ENCODE assay signal across 24 cellular contexts in genomic region chr11:64003807-64004589, GRCh38. TPM values are rescaled to one million over a fixed set of nuclear protein-coding genes. Genes with fewer than 3 reads are reported as not detected.
A peak's percentile ranks its signal among the peaks of the same experiment; 100 is the strongest.
DNase-seq lines count a peak whose midpoint lies in the region; ATAC-seq and TF ChIP-seq lines count a peak whose summit lies in the region.
"Had no signal": no experiment of that assay in that cellular context is flagged by ENCODE, and none has a peak within 500 bp of the region (broad histone marks: within the 10 kb centered on the region; RNA-seq: fewer than 3 reads in every experiment).

No MANE protein-coding gene starts in this region.

- H3K9ac ChIP-seq in mesenchymal stem cell (ENCODE audit: low read length): no peak overlapping the region

- no peak overlapping the region for H3K4me2 ChIP-seq in mesenchymal stem cell (ENCODE audit: low read length, poor library complexity, severe bottlenecking)

- H2AK5ac ChIP-seq in mesenchymal stem cell (ENCODE audit: low read length, severe bottlenecking): peak overlapping the region; percentile 34

- H3K4me1 ChIP-seq in mesenchymal stem cell (ENCODE audit: control insufficient read depth, insufficient read depth, low read depth, low read length) (peaks cover 62% of the 10 kb centered on the region), aorta (ENCODE audit: control insufficient read depth in 1 of 2, insufficient read depth in 2 of 2, low read length in 2 of 2) (no peaks in the 10 kb centered on the region)

- peak overlapping the region; percentile 58 for H4K8ac ChIP-seq in mesenchymal stem cell (ENCODE audit: low read length)

- 75% methylated on average over 21 of the region's 23 CpGs for whole genome bisulfite sequencing in mesenchymal stem cell
- 85 to 87% methylated on average over 23 of the region's 23 CpGs for WGBS in aorta, 2 donors

- POLR2A ChIA-PET in RWPE1 (lab: Yijun Ruan, JAX; ENCODE audit: low non-redundant PET): no interaction called here

- H2BK15ac ChIP-seq in mesenchymal stem cell (ENCODE audit: low read depth, poor library complexity, severe bottlenecking): peak overlapping the region; percentile 36

- H3K4ac ChIP-seq in mesenchymal stem cell (ENCODE audit: low read depth in 1 of 2, low read length in 2 of 2): no peak overlapping the region

- no peaks in the 10 kb centered on the region for H3K79me1 ChIP-seq in mesenchymal stem cell (replicated peaks; ENCODE audit: low read length, poor library complexity, severe bottlenecking)

- H3K4me3 ChIP-seq in mesenchymal stem cell (ENCODE audit: insufficient read depth in 1 of 2, low read depth in 1 of 2, low read length in 2 of 2) (no peak overlapping the region), aorta (ENCODE audit: low read length in 2 of 2) (no peak overlapping the region)
- H3K4me3 ChIP-seq: right atrium auricular region, tibial artery had no signal

- peak overlapping the region in 1 of 2 experiments; percentile 71 for H2BK12ac ChIP-seq in mesenchymal stem cell (ENCODE audit: low read length in 2 of 2)

- H3K9me3 ChIP-seq in mesenchymal stem cell (ENCODE audit: control insufficient read depth, low read length) (no peaks in the 10 kb centered on the region), aorta (ENCODE audit: control insufficient read depth, low read length) (no peaks in the 10 kb centered on the region)
- H3K9me3 ChIP-seq: right atrium auricular region, tibial artery had no signal

- no peak overlapping the region for H2BK120ac ChIP-seq in mesenchymal stem cell (ENCODE audit: low read depth, low read length)

- no peak overlapping the region for H3K14ac ChIP-seq in mesenchymal stem cell (ENCODE audit: low read length in 2 of 2)

- peak overlapping the region; percentile 75 for H4K91ac ChIP-seq in mesenchymal stem cell (ENCODE audit: low read length)

- H3K27ac ChIP-seq in RWPE1 (peak overlapping the region; percentile 46), mesenchymal stem cell (ENCODE audit: low read length, poor library complexity, severe bottlenecking) (peak overlapping the region; percentile 29), aorta (ENCODE audit: low read depth in 1 of 2, low read length in 2 of 2) (no peak overlapping the region)
- H3K27ac ChIP-seq: right atrium auricular region, tibial artery had no signal

- DNase-seq in Caki2 (ENCODE audit: low read depth): peak; percentile 68
- no peak for DNase-seq in RWPE1 (ENCODE audit: low spot score)
- peak; percentile 46 for DNase-seq in dermis blood vessel endothelial cell
- DNase-seq in mesenchymal stem cell: peak; percentile 22
- DNase-seq in aorta: no peak
- DNase-seq in activated T-cell treated with anti-CD3 and anti-CD28 coated beads, Interleukin-2, amount 50 U/mL, for 1 hour: no peak
- DNase-seq in NCI-H2107 (lab: John Stamatoyannopoulos, UW): no peak
- DNase-seq: activated CD4-positive, alpha-beta T cell treated with anti-CD3 and anti-CD28 coated beads for 1 hour; activated naive CD4-positive, alpha-beta T cell treated with anti-CD3 and anti-CD28 coated beads, Interleukin-2, amount 10 ng/mL, durations not matched to agents 7 days and 5 days; activated T-cell treated with anti-CD3 and anti-CD28 coated beads, Interleukin-2, amount 50 U/mL, for 72 hours; AML-193; cerebellar nuclear complex; effector memory CD4-positive, alpha-beta T cell; EL; mammary epithelial cell; NCI-H146; NCI-H748 treated with DMSO at 0.1 percent for 48 hours; stimulated activated CD4-positive, alpha-beta T cell treated with anti-CD3 and anti-CD28 coated beads, Interleukin-12 subunit alpha, Interleukin-12 subunit beta, amount 100 ng/mL, for 4 hours; stimulated activated CD4-positive, alpha-beta T cell treated with anti-CD3 and anti-CD28 coated beads, Interleukin-4, amount 100 ng/mL, for 4 hours; tibial artery had no signal

- H3K18ac ChIP-seq in mesenchymal stem cell (ENCODE audit: low read depth in 1 of 2, low read length in 2 of 2): peak overlapping the region in 1 of 2 experiments; percentile 68

- intact Hi-C loops in aorta (cut with DNase I): no loop called here

- CTCF ChIA-PET in RWPE1 (lab: Yijun Ruan, JAX): no interaction called here

- TF ChIP-seq CTCF in RWPE1 (conservative IDR thresholded peaks at IDR 0.05; ENCODE audit: low read depth): no peak

- in situ Hi-C loops in Caki2 (cut with HindIII; ENCODE audit: low pct_unique_long_range_greater_than_20kb, low sequenced_read_pairs): no loop called here

- H3K27me3 ChIP-seq in mesenchymal stem cell (ENCODE audit: control insufficient read depth in 1 of 2, insufficient read depth in 1 of 2, low read length in 2 of 2) (peaks cover 5 to 9% of the 10 kb centered on the region in 2 experiments), aorta (ENCODE audit: control insufficient read depth in 1 of 2, insufficient read depth in 2 of 2, low read length in 1 of 2) (no peaks in the 10 kb centered on the region)
- H3K27me3 ChIP-seq: right atrium auricular region had no signal

- ATAC-seq in HG03354 (IDR thresholded peaks at IDR 0.05; ENCODE audit: poor library complexity, severe bottlenecking, unreplicated experiment) (no peak), aorta (ENCODE audit: low FRiP score) (no peak)
- ATAC-seq: activated T-cell treated with anti-CD3 and anti-CD28 coated beads, Interleukin-2, amount 50 U/mL, for 72 hours; Right ventricle myocardium inferior had no signal

- H2BK5ac ChIP-seq in mesenchymal stem cell (ENCODE audit: low read depth, low read length, poor library complexity, severe bottlenecking): no peak overlapping the region

- H3K36me3 ChIP-seq in mesenchymal stem cell (ENCODE audit: control insufficient read depth in 1 of 2, insufficient read depth in 2 of 2, low read depth in 1 of 2, low read length in 2 of 2) (peaks cover 0 to 6% of the 10 kb centered on the region in 2 experiments), aorta (ENCODE audit: control insufficient read depth in 1 of 2, insufficient read depth in 2 of 2, low read length in 1 of 2) (no peaks in the 10 kb centered on the region)
- H3K36me3 ChIP-seq: right atrium auricular region had no signal

- no peak overlapping the region for H2AFZ ChIP-seq in mesenchymal stem cell (ENCODE audit: low read depth, low read length)

- H3K23ac ChIP-seq in mesenchymal stem cell (ENCODE audit: low read length in 2 of 2): no peak overlapping the region

RNA-seq across cellular contexts. Expression of gene OTUB1, which starts 17.8 kb away (rescaled TPM):
- total RNA-seq in Caki2 (2014; rRNA removed; shearing (Covaris generic); ENCODE audit: low replicate concordance): 80.6 and 97.3 TPM in 2 replicates
- 52.3 and 57.7 TPM in 2 replicates for total RNA-seq in dermis blood vessel endothelial cell
- 63.8 TPM for polyA plus RNA-seq in mesenchymal stem cell (2013, experiment 1 of 2)
- polyA plus RNA-seq in mesenchymal stem cell (2013, experiment 2 of 2): 61.4 TPM
- 10 to 100 TPM; 37.0 to 42.1 TPM for total RNA-seq in aorta
- polyA plus RNA-seq in aorta: 10 to 100 TPM; 37.7 to 67.9 TPM

RNA-seq across cellular contexts. Expression of gene COX8A, which starts 29.6 kb away (rescaled TPM):
- 573 and 596 TPM in 2 replicates for total RNA-seq in Caki2 (2014; rRNA removed; shearing (Covaris generic); ENCODE audit: low replicate concordance)
- 287 and 330 TPM in 2 replicates for total RNA-seq in dermis blood vessel endothelial cell
- polyA plus RNA-seq in mesenchymal stem cell (2013, experiment 1 of 2): 504 TPM
- polyA plus RNA-seq in mesenchymal stem cell (2013, experiment 2 of 2): 497 TPM
- total RNA-seq in aorta: 100 to 1,000 TPM; 135 to 175 TPM
- polyA plus RNA-seq in aorta: 100 to 1,000 TPM; 499 to 669 TPM

RNA-seq across cellular contexts. Expression of gene FLRT1, which starts 31.7 kb away (rescaled TPM):
- total RNA-seq in Caki2 (2014; rRNA removed; shearing (Covaris generic); ENCODE audit: low replicate concordance): 0.03 and 0.37 TPM in 2 replicates
- total RNA-seq in dermis blood vessel endothelial cell (not detected in 2 replicates), aorta (under 1 TPM; 0.10 to 0.60 TPM)
- polyA plus RNA-seq in mesenchymal stem cell (2013, experiment 1 of 2): 0.11 TPM
- 0.10 TPM for polyA plus RNA-seq in mesenchymal stem cell (2013, experiment 2 of 2)
- polyA plus RNA-seq in aorta: not detected
- total RNA-seq: glomerular endothelial cell had no signal

Comparison
In these comparisons a context has a peak if more than half of its experiments do, and no peak if none do; other contexts are left out.
1. DNase-seq: peak in Caki2 (single experiment), dermis blood vessel endothelial cell (single experiment) and mesenchymal stem cell (single experiment); none in RWPE1 (single experiment), aorta (0 of 2), activated T-cell treated with anti-CD3 and anti-CD28 coated beads, Interleukin-2, amount 50 U/mL, for 1 hour (single experiment) and NCI-H2107 (single experiment).
2. H3K27ac ChIP-seq: peak in RWPE1 (single experiment) and mesenchymal stem cell (single experiment); none in aorta (0 of 2).